In the genomic region with DNA sequence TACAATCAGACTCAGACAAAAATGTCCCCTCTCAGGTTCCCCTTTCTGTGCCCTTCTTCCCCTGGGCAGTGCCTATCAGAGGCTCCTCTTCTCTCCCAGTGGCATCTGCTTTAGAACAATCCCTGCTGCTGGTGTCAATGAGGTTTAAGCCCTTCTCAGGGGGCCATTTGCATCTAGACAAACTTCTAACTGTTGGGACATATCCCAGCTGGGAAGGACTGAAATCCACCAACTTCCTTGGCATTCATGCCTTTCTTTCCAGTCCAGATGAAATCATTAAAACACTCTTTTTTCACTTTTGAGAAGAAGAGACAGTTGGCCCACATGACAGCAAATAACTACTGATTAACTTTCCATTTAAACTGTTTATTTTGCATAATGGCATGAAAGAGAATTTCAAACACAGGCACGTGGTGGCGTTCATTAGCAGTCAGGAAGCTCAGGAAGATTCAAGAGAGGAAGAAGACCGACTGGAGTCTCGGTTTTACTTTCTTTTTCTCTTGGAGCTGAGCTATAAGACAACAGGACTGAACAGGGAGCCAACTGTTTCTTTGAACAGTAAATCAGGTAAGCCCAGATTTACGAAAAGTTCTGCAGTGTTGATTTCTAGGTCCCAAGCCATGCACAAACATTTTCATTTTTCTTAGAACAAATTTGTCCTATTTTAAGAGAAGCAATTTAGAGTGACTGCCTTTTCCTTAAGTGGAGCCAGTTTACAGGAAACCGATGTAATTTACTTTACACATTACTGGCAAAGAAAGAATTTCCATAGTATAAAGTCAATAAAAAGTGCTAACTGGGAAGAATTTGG, we compare ENCODE assay signal across 8 cellular contexts. TPM values are rescaled to one million over a fixed set of nuclear protein-coding genes. Genes with fewer than 3 reads are reported as not detected.
DNase-seq lines count a peak whose midpoint lies in the region; ATAC-seq and TF ChIP-seq lines count a peak whose summit lies in the region.

Gene GIMAP2, plus strand, starts transcription at position 488 of the 811 bp plus-strand sequence. CDS start 1,354 bp downstream, outside the sequence.

- no peaks in the 10 kb centered on the region for H3K9me3 ChIP-seq in right atrium auricular region

- H3K4me3 ChIP-seq in GM12865 (ENCODE audit: low read depth, low read length) (peak within 1 kb of the TSS; percentile 99), right atrium auricular region (peak within 1 kb of the TSS; percentile 44 to 49)

- in situ Hi-C loops in KBM-7 (cut with MboI; ENCODE audit: low pct_unique_long_range_greater_than_20kb, low sequenced_read_pairs): no loop called here

- TF ChIP-seq CTCF in GM12865 (IDR thresholded peaks at IDR 0.05; ENCODE audit: insufficient read depth, low read depth, low read length, missing control alignments): no peak
- no peak for TF ChIP-seq CTCF in right atrium auricular region (IDR thresholded peaks at IDR 0.05)

- H3K4me1 ChIP-seq in right atrium auricular region: peaks cover 0 to 10% of the 10 kb centered on the region in 2 donors

- peaks cover 46% of the 10 kb centered on the region for H3K36me3 Mint-ChIP-seq in activated T-helper 17 cell treated with anti-CD3 and anti-CD28 coated beads, Interleukin-2, amount 50 U/mL, for 72 hours (ENCODE audit: low read depth)

- H3K27ac Mint-ChIP-seq in activated T-helper 17 cell treated with anti-CD3 and anti-CD28 coated beads, Interleukin-2, amount 50 U/mL, for 72 hours: peak within 1 kb of the TSS; percentile 98

- no peaks in the 10 kb centered on the region for H3K27me3 ChIP-seq in right atrium auricular region

- H3K4me3 Mint-ChIP-seq in activated T-helper 17 cell treated with anti-CD3 and anti-CD28 coated beads, Interleukin-2, amount 50 U/mL, for 72 hours: peak within 1 kb of the TSS; percentile 99

- H3K9me3 Mint-ChIP-seq in activated T-helper 17 cell treated with anti-CD3 and anti-CD28 coated beads, Interleukin-2, amount 50 U/mL, for 72 hours: peaks cover 18% of the 10 kb centered on the region

- H3K27me3 Mint-ChIP-seq in activated T-helper 17 cell treated with anti-CD3 and anti-CD28 coated beads, Interleukin-2, amount 50 U/mL, for 72 hours: no peaks in the 10 kb centered on the region

- H3K36me3 ChIP-seq in right atrium auricular region: no peaks in the 10 kb centered on the region

- H3K4me1 Mint-ChIP-seq in activated T-helper 17 cell treated with anti-CD3 and anti-CD28 coated beads, Interleukin-2, amount 50 U/mL, for 72 hours: peaks cover 60% of the 10 kb centered on the region

- peak; percentile 87 for DNase-seq in GM12865 (ENCODE audit: low read depth)
- DNase-seq in KBM-7: peak; percentile 71
- DNase-seq in right atrium auricular region (ENCODE audit: low spot score): no peak
- peak; percentile 55 for DNase-seq in stimulated activated CD4-positive, alpha-beta T cell treated with anti-CD3 and anti-CD28 coated beads, Interleukin-4, amount 100 ng/mL, for 24 hours
- DNase-seq in 8988T: no peak
- DNase-seq in NCI-H128 (lab: John Stamatoyannopoulos, UW; ENCODE audit: unreplicated experiment): no peak

- ATAC-seq in GM21515 (IDR thresholded peaks at IDR 0.05; ENCODE audit: unreplicated experiment): peak; percentile 98
- ATAC-seq in activated T-helper 17 cell treated with anti-CD3 and anti-CD28 coated beads, Interleukin-2, amount 50 U/mL, for 72 hours (replicated peaks): peak; percentile 86

- peak within 1 kb of the TSS; percentile 68 to 75 for H3K27ac ChIP-seq in right atrium auricular region

RNA-seq across cellular contexts. Expression of gene GIMAP2, which starts in this region (rescaled TPM):
- total RNA-seq in activated T-helper 17 cell treated with anti-CD3 and anti-CD28 coated beads, Interleukin-2, amount 50 U/mL, for 72 hours: 10 to 100 TPM; 29.1 to 44.9 TPM
- 1 to 10 TPM; 3.8 to 8.3 TPM for total RNA-seq in right atrium auricular region

Comparison
In these comparisons a context has a peak if more than half of its experiments do, and no peak if none do; other contexts are left out.
1. DNase-seq: peak in GM12865 (single experiment), KBM-7 (single experiment) and stimulated activated CD4-positive, alpha-beta T cell treated with anti-CD3 and anti-CD28 coated beads, Interleukin-4, amount 100 ng/mL, for 24 hours (single experiment); none in right atrium auricular region (single experiment), 8988T (single experiment) and NCI-H128 (single experiment).